13 cellular contexts compared by ENCODE assay signal in the genomic region with DNA sequence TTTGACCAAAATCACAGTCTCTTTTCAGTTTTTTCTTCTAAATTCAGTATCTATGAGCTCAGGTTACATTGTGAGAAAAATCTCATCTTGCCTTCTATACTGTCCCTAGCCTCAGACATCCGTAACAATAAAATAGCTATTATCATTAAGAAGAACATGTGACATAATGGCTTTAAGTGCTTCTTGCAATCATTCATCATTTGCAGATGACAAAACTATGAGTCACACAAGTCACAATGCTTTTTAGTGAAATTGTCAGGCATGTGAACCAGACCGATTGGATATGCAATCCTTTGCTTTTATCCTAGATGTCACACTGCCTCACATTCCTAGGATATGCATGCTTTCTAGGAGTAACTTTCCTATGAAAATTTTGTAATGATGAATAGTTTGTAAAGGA.
DNase-seq lines count a peak whose midpoint lies in the region; ATAC-seq and TF ChIP-seq lines count a peak whose summit lies in the region.
"Had no signal": no experiment of that assay in that cellular context is flagged by ENCODE, and none has a peak within 500 bp of the region (broad histone marks: within the 10 kb centered on the region; RNA-seq: fewer than 3 reads in every experiment).

No MANE protein-coding gene starts in this region.

- no peaks in the 10 kb centered on the region for H3K36me3 Mint-ChIP-seq in WTC11
- no peaks in the 10 kb centered on the region for H3K36me3 Mint-ChIP-seq in activated naive CD4-positive, alpha-beta T cell treated with anti-CD3 and anti-CD28 coated beads for 36 hours (ENCODE audit: low read depth)
- H3K36me3 Mint-ChIP-seq: naive B cell had no signal

- intact Hi-C loops in uterus (cut with DNase I; ENCODE audit: low total_unique reads), result no loop called here
- intact Hi-C loops in activated naive CD4-positive, alpha-beta T cell treated with anti-CD3 and anti-CD28 coated beads for 36 hours (cut with micrococcal nuclease), result loop anchor here (1.0 kb wide), 1 partner anchor 28 kb away; no protein-coding TSS in a partner anchor

- H3K9me3 ChIP-seq in BE2C (no peaks in the 10 kb centered on the region), uterus (no peaks in the 10 kb centered on the region)

- no peaks in the 10 kb centered on the region for H3K27me3 Mint-ChIP-seq in WTC11 (ENCODE audit: low read depth)
- no peaks in the 10 kb centered on the region for H3K27me3 Mint-ChIP-seq in activated naive CD4-positive, alpha-beta T cell treated with anti-CD3 and anti-CD28 coated beads for 36 hours (ENCODE audit: low read depth)
- H3K27me3 Mint-ChIP-seq: naive B cell had no signal

- peak overlapping the region; percentile 37; the same call in 1 of the 2 replicates for H3K27ac Mint-ChIP-seq in WTC11
- H3K27ac Mint-ChIP-seq in activated naive CD4-positive, alpha-beta T cell treated with anti-CD3 and anti-CD28 coated beads for 36 hours, result no peak overlapping the region
- H3K27ac Mint-ChIP-seq: naive B cell had no signal

- no peak overlapping the region for H3K4me3 Mint-ChIP-seq in WTC11
- H3K4me3 Mint-ChIP-seq in activated naive CD4-positive, alpha-beta T cell treated with anti-CD3 and anti-CD28 coated beads for 36 hours, result no peak overlapping the region
- H3K4me3 Mint-ChIP-seq: naive B cell had no signal

- H3K4me1 Mint-ChIP-seq in WTC11, result peaks cover 36% of the 10 kb centered on the region
- no peaks in the 10 kb centered on the region for H3K4me1 Mint-ChIP-seq in activated naive CD4-positive, alpha-beta T cell treated with anti-CD3 and anti-CD28 coated beads for 36 hours (ENCODE audit: low read depth)
- H3K4me1 Mint-ChIP-seq: naive B cell had no signal

- CTCF ChIA-PET in WTC11 (lab: Charles Lee), result interaction anchor here (1.0 kb wide), 1 partner anchor 96 kb away, joined by 3 read pairs; no protein-coding TSS in a partner anchor
- CTCF ChIA-PET in activated naive CD4-positive, alpha-beta T cell treated with anti-CD3 and anti-CD28 coated beads for 36 hours (lab: Charles Lee), result no interaction called here

- TF ChIP-seq POLR2A in uterus (IDR thresholded peaks at IDR 0.05), result no peak

- POLR2A ChIA-PET in WTC11 (lab: Charles Lee), result no interaction called here

- H3K27me3 ChIP-seq in BE2C (no peaks in the 10 kb centered on the region), uterus (no peaks in the 10 kb centered on the region)

- H3K27ac ChIP-seq in uterus, result no peak overlapping the region
- H3K27ac ChIP-seq: C4-2B, HL-60 had no signal

- TF ChIP-seq CTCF in BE2C (IDR thresholded peaks at IDR 0.05; ENCODE audit: low read depth, low read length), result no peak
- TF ChIP-seq CTCF in WTC11 (IDR thresholded peaks at IDR 0.05), result no peak
- no peak for TF ChIP-seq CTCF in uterus (IDR thresholded peaks at IDR 0.05)

- H3K36me3 ChIP-seq in BE2C (no peaks in the 10 kb centered on the region), uterus (no peaks in the 10 kb centered on the region)

- peaks cover 10% of the 10 kb centered on the region for H3K4me1 ChIP-seq in BE2C
- no peaks in the 10 kb centered on the region for H3K4me1 ChIP-seq in uterus

- TF ChIP-seq RAD21 in Ishikawa (IDR thresholded peaks at IDR 0.05; ENCODE audit: low read depth), result no peak

- DNase-seq in BE2C (peak; percentile 19), WTC11 (ENCODE audit: low spot score) (no peak), islet precursor cell (peak; percentile 82), uterus (no peak)
- DNase-seq in activated naive CD4-positive, alpha-beta T cell treated with anti-CD3 and anti-CD28 coated beads for 36 hours, result no peak
- no peak for DNase-seq in effector CD4-positive, alpha-beta T cell
- DNase-seq: activated effector memory CD4-positive, alpha-beta T cell treated with Interleukin-2 at 50 U/mL for 16 hours; naive B cell; NCI-H1092 treated with DMSO at 0.1 percent for 48 hours had no signal

- peak; percentile 77; the same call in 1 of the 2 replicates for TF ChIP-seq EP300 in Ishikawa (IDR thresholded peaks at IDR 0.05; ENCODE audit: borderline replicate concordance)

- ATAC-seq in WTC11 (no peak), HG03280 (IDR thresholded peaks at IDR 0.05; ENCODE audit: unreplicated experiment) (no peak)

- no peak overlapping the region for H3K4me3 ChIP-seq in BE2C (ENCODE audit: low read depth, low read length)
- no peak overlapping the region for H3K4me3 ChIP-seq in uterus

- H3K9me3 Mint-ChIP-seq in WTC11, result no peaks in the 10 kb centered on the region
- H3K9me3 Mint-ChIP-seq in activated naive CD4-positive, alpha-beta T cell treated with anti-CD3 and anti-CD28 coated beads for 36 hours, result no peaks in the 10 kb centered on the region

TF ChIP-seq in Ishikawa, 13 proteins besides CTCF, POLR2A, EP300 and RAD21:
- no peak for TF ChIP-seq CREB1 (IDR thresholded peaks at IDR 0.05; ENCODE audit: low read depth)
- TF ChIP-seq NFIC (IDR thresholded peaks at IDR 0.05), result no peak
- peak; percentile 60 for TF ChIP-seq TCF12 (IDR thresholded peaks at IDR 0.05; ENCODE audit: low read depth)
- TF ChIP-seq YY1 (IDR thresholded peaks at IDR 0.05; ENCODE audit: low read depth), result no peak
- TF ChIP-seq FOXM1 (IDR thresholded peaks at IDR 0.05; ENCODE audit: borderline replicate concordance, low read depth), result peak; percentile 46; the same call in 1 of the 2 replicates
- TF ChIP-seq TEAD4 (IDR thresholded peaks at IDR 0.05), result peak; percentile 84
- TF ChIP-seq, protein P1, sequence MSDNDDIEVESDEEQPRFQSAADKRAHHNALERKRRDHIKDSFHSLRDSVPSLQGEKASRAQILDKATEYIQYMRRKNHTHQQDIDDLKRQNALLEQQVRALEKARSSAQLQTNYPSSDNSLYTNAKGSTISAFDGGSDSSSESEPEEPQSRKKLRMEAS (IDR thresholded peaks at IDR 0.05), result no peak; the same call in 1 of the 2 replicates
- TF ChIP-seq, protein P2, sequence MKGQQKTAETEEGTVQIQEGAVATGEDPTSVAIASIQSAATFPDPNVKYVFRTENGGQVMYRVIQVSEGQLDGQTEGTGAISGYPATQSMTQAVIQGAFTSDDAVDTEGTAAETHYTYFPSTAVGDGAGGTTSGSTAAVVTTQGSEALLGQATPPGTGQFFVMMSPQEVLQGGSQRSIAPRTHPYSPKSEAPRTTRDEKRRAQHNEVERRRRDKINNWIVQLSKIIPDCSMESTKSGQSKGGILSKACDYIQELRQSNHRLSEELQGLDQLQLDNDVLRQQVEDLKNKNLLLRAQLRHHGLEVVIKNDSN (IDR thresholded peaks at IDR 0.05), result peak; percentile 48; the same call in 1 of the 2 replicates
TF ChIP-seq in Ishikawa: peak in this region for 4.

TF ChIP-seq in WTC11, 78 proteins besides CTCF, POLR2A, EP300 and RAD21 (continues in another document):
- TF ChIP-seq, protein P3, sequence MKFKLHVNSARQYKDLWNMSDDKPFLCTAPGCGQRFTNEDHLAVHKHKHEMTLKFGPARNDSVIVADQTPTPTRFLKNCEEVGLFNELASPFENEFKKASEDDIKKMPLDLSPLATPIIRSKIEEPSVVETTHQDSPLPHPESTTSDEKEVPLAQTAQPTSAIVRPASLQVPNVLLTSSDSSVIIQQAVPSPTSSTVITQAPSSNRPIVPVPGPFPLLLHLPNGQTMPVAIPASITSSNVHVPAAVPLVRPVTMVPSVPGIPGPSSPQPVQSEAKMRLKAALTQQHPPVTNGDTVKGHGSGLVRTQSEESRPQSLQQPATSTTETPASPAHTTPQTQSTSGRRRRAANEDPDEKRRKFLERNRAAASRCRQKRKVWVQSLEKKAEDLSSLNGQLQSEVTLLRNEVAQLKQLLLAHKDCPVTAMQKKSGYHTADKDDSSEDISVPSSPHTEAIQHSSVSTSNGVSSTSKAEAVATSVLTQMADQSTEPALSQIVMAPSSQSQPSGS (CRISPR knock-in tag; IDR thresholded peaks at IDR 0.05; ENCODE audit: borderline replicate concordance, low read depth), result no peak
- TF ChIP-seq, protein P4, sequence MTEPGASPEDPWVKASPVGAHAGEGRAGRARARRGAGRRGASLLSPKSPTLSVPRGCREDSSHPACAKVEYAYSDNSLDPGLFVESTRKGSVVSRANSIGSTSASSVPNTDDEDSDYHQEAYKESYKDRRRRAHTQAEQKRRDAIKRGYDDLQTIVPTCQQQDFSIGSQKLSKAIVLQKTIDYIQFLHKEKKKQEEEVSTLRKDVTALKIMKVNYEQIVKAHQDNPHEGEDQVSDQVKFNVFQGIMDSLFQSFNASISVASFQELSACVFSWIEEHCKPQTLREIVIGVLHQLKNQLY (CRISPR knock-in tag; IDR thresholded peaks at IDR 0.05), result no peak
- TF ChIP-seq, protein P5, sequence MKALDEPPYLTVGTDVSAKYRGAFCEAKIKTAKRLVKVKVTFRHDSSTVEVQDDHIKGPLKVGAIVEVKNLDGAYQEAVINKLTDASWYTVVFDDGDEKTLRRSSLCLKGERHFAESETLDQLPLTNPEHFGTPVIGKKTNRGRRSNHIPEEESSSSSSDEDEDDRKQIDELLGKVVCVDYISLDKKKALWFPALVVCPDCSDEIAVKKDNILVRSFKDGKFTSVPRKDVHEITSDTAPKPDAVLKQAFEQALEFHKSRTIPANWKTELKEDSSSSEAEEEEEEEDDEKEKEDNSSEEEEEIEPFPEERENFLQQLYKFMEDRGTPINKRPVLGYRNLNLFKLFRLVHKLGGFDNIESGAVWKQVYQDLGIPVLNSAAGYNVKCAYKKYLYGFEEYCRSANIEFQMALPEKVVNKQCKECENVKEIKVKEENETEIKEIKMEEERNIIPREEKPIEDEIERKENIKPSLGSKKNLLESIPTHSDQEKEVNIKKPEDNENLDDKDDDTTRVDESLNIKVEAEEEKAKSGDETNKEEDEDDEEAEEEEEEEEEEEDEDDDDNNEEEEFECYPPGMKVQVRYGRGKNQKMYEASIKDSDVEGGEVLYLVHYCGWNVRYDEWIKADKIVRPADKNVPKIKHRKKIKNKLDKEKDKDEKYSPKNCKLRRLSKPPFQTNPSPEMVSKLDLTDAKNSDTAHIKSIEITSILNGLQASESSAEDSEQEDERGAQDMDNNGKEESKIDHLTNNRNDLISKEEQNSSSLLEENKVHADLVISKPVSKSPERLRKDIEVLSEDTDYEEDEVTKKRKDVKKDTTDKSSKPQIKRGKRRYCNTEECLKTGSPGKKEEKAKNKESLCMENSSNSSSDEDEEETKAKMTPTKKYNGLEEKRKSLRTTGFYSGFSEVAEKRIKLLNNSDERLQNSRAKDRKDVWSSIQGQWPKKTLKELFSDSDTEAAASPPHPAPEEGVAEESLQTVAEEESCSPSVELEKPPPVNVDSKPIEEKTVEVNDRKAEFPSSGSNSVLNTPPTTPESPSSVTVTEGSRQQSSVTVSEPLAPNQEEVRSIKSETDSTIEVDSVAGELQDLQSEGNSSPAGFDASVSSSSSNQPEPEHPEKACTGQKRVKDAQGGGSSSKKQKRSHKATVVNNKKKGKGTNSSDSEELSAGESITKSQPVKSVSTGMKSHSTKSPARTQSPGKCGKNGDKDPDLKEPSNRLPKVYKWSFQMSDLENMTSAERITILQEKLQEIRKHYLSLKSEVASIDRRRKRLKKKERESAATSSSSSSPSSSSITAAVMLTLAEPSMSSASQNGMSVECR (CRISPR knock-in tag; IDR thresholded peaks at IDR 0.05; ENCODE audit: borderline replicate concordance), result no peak
- TF ChIP-seq TEAD4 (CRISPR knock-in tag; IDR thresholded peaks at IDR 0.05), result no peak
- TF ChIP-seq TP53 (CRISPR knock-in tag; IDR thresholded peaks at IDR 0.05), result no peak

Comparison
In these comparisons a context has a peak if more than half of its experiments do, and no peak if none do; other contexts are left out.
1. DNase-seq: peak in BE2C (single experiment) and islet precursor cell (single experiment); none in WTC11 (single experiment), uterus (0 of 2), activated naive CD4-positive, alpha-beta T cell treated with anti-CD3 and anti-CD28 coated beads for 36 hours (single experiment) and effector CD4-positive, alpha-beta T cell (single experiment).